In the genomic region with DNA sequence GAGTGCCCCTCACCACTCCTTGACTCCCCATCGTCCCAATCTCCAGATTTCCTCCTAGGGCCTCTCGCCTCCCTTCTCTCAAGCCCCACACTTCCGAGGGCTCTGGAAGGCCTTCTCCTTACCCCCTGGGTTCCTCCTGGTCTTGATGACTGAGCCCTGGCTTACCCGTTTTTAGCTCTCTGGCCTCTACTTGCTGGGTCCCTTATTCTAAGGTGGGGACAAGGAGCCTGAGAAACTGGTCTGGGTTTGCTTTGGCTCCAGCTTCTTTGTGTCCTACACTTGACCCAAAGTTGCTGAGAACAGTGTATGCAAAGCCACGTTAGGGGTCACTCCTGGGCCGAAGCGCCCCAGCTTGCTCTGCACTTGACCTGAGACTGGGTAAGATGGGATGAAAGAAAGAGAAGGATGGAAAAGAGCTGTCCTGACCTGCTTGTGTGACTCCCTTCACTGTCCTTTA, we compare ENCODE assay signal across 8 cellular contexts. TPM values are rescaled to one million over a fixed set of nuclear protein-coding genes. Genes with fewer than 3 reads are reported as not detected.
A peak's percentile ranks its signal among the peaks of the same experiment; 100 is the strongest.
DNase-seq lines count a peak whose midpoint lies in the region; ATAC-seq and TF ChIP-seq lines count a peak whose summit lies in the region.

No MANE protein-coding gene starts in this region.

- intact Hi-C loops in Calu3 (cut with micrococcal nuclease; ENCODE audit: unreplicated experiment), result no loop called here
- intact Hi-C loops in PC-3 (cut with micrococcal nuclease), result no loop called here
- intact Hi-C loops in tibial artery (cut with DNase I; ENCODE audit: low total_unique reads), result no loop called here

- H3K4me3 ChIP-seq in PC-3 (ENCODE audit: low read length), result peak overlapping the region; percentile 76
- H3K4me3 ChIP-seq in liver (ENCODE audit: low read depth in 1 of 3, low read length in 3 of 3), result peak overlapping the region; percentile 85 to 96 (median 87)
- peak overlapping the region; percentile 90 to 93 for H3K4me3 ChIP-seq in tibial artery

- CTCF ChIA-PET in Calu3 (lab: Charles Lee), result interaction anchor here (0.6 to 1.8 kb wide), 5 partner anchors 8 to 363 kb away, joined by 3 to 6 read pairs (median 3); no protein-coding TSS in a partner anchor
- CTCF ChIA-PET in PC-3 (lab: Charles Lee), result no interaction called here

- peaks cover 58% of the 10 kb centered on the region for H3K79me2 ChIP-seq in PC-3 (ENCODE audit: low read length)

- H3K27ac ChIP-seq in PC-3 (ENCODE audit: low read length) (no peak overlapping the region), liver (ENCODE audit: low read depth in 1 of 2, low read length in 2 of 2) (peak overlapping the region; percentile 50 to 63), tibial artery (peak overlapping the region; percentile 83 to 91)

- H3K4me1 ChIP-seq in PC-3 (ENCODE audit: insufficient read depth, low read length) (0 out of 2 replicates have a peak, but pooled peaks cover 5% of the 10 kb centered on the region), liver (ENCODE audit: control insufficient read depth in 4 of 4, insufficient read depth in 4 of 4, low read length in 3 of 4) (peaks cover 2 to 16% (median 10%) of the 10 kb centered on the region in 4 donors), tibial artery (peaks cover 0 to 13% (median 11%) of the 10 kb centered on the region in 4 donors)

- no peak for TF ChIP-seq CTCF in Calu3 (IDR thresholded peaks at IDR 0.05; ENCODE audit: unreplicated experiment)
- no peak for TF ChIP-seq CTCF in PC-3 (conservative IDR thresholded peaks at IDR 0.05; ENCODE audit: low read depth, low read length)
- no peak for TF ChIP-seq CTCF in liver (IDR thresholded peaks at IDR 0.05; ENCODE audit: low read depth, low read length, missing input control)
- no peak for TF ChIP-seq CTCF in tibial artery (IDR thresholded peaks at IDR 0.05)

- H4K20me1 ChIP-seq in PC-3 (ENCODE audit: low read length), result no peaks in the 10 kb centered on the region

- peak overlapping the region; percentile 90 for H2AFZ ChIP-seq in PC-3 (ENCODE audit: low read length)

- no peaks in the 10 kb centered on the region for H3K27me3 Mint-ChIP-seq in Calu3 (ENCODE audit: unreplicated experiment)
- H3K27me3 Mint-ChIP-seq in central memory CD8-positive, alpha-beta T cell, result no peaks in the 10 kb centered on the region

- peak overlapping the region; percentile 98 for H3K4me2 ChIP-seq in PC-3 (ENCODE audit: low read length)

- POLR2A ChIA-PET in PC-3 (lab: Charles Lee; ENCODE audit: unreplicated experiment), result interaction anchor here (0.6 kb wide), 1 partner anchor 18 kb away, joined by 6 read pairs; no protein-coding TSS in a partner anchor

- H3K9me3 Mint-ChIP-seq in Calu3 (ENCODE audit: low read depth, unreplicated experiment), result no peaks in the 10 kb centered on the region
- no peaks in the 10 kb centered on the region for H3K9me3 Mint-ChIP-seq in central memory CD8-positive, alpha-beta T cell

- H3K27ac Mint-ChIP-seq in Calu3 (ENCODE audit: unreplicated experiment), result peak overlapping the region; percentile 37
- H3K27ac Mint-ChIP-seq in central memory CD8-positive, alpha-beta T cell (ENCODE audit: low read depth), result peak overlapping the region; percentile 98

- DNase-seq in Calu3, result peak; percentile 11
- DNase-seq in PC-3, result peak; percentile 25
- DNase-seq in central memory CD8-positive, alpha-beta T cell (ENCODE audit: low spot score in 2 of 2), result peak in 1 of 2 donors; percentile 15
- no peak for DNase-seq in tibial artery
- DNase-seq in iPS-NIHi7 (ENCODE audit: extremely low spot score), result no peak

- no peak for TF ChIP-seq RAD21 in liver (IDR thresholded peaks at IDR 0.05)

- H3K9me2 ChIP-seq in PC-3 (replicated peaks; ENCODE audit: low read length), result no peaks in the 10 kb centered on the region

- peak; percentile 20 for ATAC-seq in GM21619 (IDR thresholded peaks at IDR 0.05; ENCODE audit: unreplicated experiment)
- ATAC-seq in PC-3, result peak; percentile 20
- ATAC-seq in central memory CD8-positive, alpha-beta T cell (replicated peaks; ENCODE audit: extremely low read depth, poor library complexity, severe bottlenecking), result peak; percentile 29
- ATAC-seq in HG03469 (IDR thresholded peaks at IDR 0.05; ENCODE audit: unreplicated experiment), result no peak

- H3K4me3 Mint-ChIP-seq in Calu3 (ENCODE audit: low read depth, unreplicated experiment), result peak overlapping the region; percentile 88
- peak overlapping the region; percentile 99 for H3K4me3 Mint-ChIP-seq in central memory CD8-positive, alpha-beta T cell

- H3K9ac ChIP-seq in PC-3 (ENCODE audit: low read length) (peak overlapping the region; percentile 96), liver (ENCODE audit: low read depth in 1 of 2, low read length in 2 of 2) (peak overlapping the region; percentile 34 to 61)

- H3K4me1 Mint-ChIP-seq in Calu3 (ENCODE audit: low read depth, unreplicated experiment), result peaks cover 23% of the 10 kb centered on the region
- peaks cover 40% of the 10 kb centered on the region for H3K4me1 Mint-ChIP-seq in central memory CD8-positive, alpha-beta T cell

- H3K9me3 ChIP-seq in PC-3 (ENCODE audit: low read length), result no peaks in the 10 kb centered on the region
- H3K9me3 ChIP-seq in liver (ENCODE audit: control insufficient read depth in 4 of 4, low read length in 3 of 4), result no peaks in the 10 kb centered on the region
- H3K9me3 ChIP-seq in tibial artery, result no peaks in the 10 kb centered on the region

- H3K27me3 ChIP-seq in PC-3 (ENCODE audit: low read length) (no peaks in the 10 kb centered on the region), liver (ENCODE audit: control insufficient read depth in 4 of 4, insufficient read depth in 4 of 4, low read length in 3 of 4) (no peaks in the 10 kb centered on the region), tibial artery (no peaks in the 10 kb centered on the region)

- H3K36me3 ChIP-seq in PC-3 (ENCODE audit: low read depth, low read length) (peaks cover 7% of the 10 kb centered on the region; the same call in 1 of the 2 replicates), liver (ENCODE audit: control insufficient read depth in 4 of 4, insufficient read depth in 3 of 4, low read depth in 1 of 4, low read length in 3 of 4) (peaks cover 0 to 1% (median 0%) of the 10 kb centered on the region in 4 donors), tibial artery (peaks cover 0 to 6% (median 0%) of the 10 kb centered on the region in 3 donors)

- 26% methylated on average over 7 of the region's 7 CpGs for WGBS in liver

- no TSS peak for BruUV-seq in Calu3 (replicated peaks; lab: Mats Ljungman, UMichigan)
- BruUV-seq in PC-3 (replicated peaks; lab: Mats Ljungman, UMichigan), result no TSS peak

- H3K36me3 Mint-ChIP-seq in Calu3 (ENCODE audit: insufficient read depth, unreplicated experiment), result peaks cover 21% of the 10 kb centered on the region
- H3K36me3 Mint-ChIP-seq in central memory CD8-positive, alpha-beta T cell (ENCODE audit: insufficient read depth), result peaks cover 31% of the 10 kb centered on the region

- no peaks in the 10 kb centered on the region for H3F3A ChIP-seq in PC-3 (ENCODE audit: low read length, unreplicated experiment)

TF ChIP-seq in liver, 16 proteins besides CTCF, POLR2A, EP300 and RAD21:
- TF ChIP-seq, protein P1, sequence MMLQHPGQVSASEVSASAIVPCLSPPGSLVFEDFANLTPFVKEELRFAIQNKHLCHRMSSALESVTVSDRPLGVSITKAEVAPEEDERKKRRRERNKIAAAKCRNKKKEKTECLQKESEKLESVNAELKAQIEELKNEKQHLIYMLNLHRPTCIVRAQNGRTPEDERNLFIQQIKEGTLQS (IDR thresholded peaks at IDR 0.05), result no peak
- TF ChIP-seq HNF4A (conservative IDR thresholded peaks at IDR 0.05) (no peak), GABPA (IDR thresholded peaks at IDR 0.05 in 1 of 2, conservative IDR thresholded peaks at IDR 0.05 in 1 of 2) (no peak), EGR1 (IDR thresholded peaks at IDR 0.05; ENCODE audit: low read depth in 2 of 2) (no peak), SP1 (IDR thresholded peaks at IDR 0.05) (no peak), HNF4G (IDR thresholded peaks at IDR 0.05) (no peak), YY1 (IDR thresholded peaks at IDR 0.05) (no peak), TAF1 (conservative IDR thresholded peaks at IDR 0.05) (no peak), FOXA1 (IDR thresholded peaks at IDR 0.05) (no peak), RXRA (IDR thresholded peaks at IDR 0.05) (no peak), NR2F2 (IDR thresholded peaks at IDR 0.05) (no peak)
- TF ChIP-seq, protein P2, sequence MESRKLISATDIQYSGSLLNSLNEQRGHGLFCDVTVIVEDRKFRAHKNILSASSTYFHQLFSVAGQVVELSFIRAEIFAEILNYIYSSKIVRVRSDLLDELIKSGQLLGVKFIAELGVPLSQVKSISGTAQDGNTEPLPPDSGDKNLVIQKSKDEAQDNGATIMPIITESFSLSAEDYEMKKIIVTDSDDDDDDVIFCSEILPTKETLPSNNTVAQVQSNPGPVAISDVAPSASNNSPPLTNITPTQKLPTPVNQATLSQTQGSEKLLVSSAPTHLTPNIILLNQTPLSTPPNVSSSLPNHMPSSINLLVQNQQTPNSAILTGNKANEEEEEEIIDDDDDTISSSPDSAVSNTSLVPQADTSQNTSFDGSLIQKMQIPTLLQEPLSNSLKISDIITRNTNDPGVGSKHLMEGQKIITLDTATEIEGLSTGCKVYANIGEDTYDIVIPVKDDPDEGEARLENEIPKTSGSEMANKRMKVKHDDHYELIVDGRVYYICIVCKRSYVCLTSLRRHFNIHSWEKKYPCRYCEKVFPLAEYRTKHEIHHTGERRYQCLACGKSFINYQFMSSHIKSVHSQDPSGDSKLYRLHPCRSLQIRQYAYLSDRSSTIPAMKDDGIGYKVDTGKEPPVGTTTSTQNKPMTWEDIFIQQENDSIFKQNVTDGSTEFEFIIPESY (IDR thresholded peaks at IDR 0.05), result no peak
- TF ChIP-seq, protein P3, sequence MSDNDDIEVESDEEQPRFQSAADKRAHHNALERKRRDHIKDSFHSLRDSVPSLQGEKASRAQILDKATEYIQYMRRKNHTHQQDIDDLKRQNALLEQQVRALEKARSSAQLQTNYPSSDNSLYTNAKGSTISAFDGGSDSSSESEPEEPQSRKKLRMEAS (IDR thresholded peaks at IDR 0.05), result no peak
TF ChIP-seq in liver: peak in this region for 0.

RNA-seq across cellular contexts. Expression of a gene that starts 0.8 kb away (rescaled TPM):
- 29.4 and 31.2 TPM in 2 replicates for total RNA-seq in Calu3 (2022)
- total RNA-seq in PC-3 (2014; rRNA removed), result 33.9 and 38.9 TPM in 2 replicates
- 10 to 100 TPM in 1 of 2 donors, 1 to 10 TPM in 1; 8.8 to 11.0 TPM for total RNA-seq in liver
- polyA plus RNA-seq in liver, result 1 to 10 TPM; 3.7 to 3.9 TPM

RNA-seq across cellular contexts. Expression of a gene that starts 16.7 kb away (rescaled TPM):
- total RNA-seq in Calu3 (2022), result 51.3 and 59.0 TPM in 2 replicates
- 20.7 and 24.7 TPM in 2 replicates for total RNA-seq in PC-3 (2014; rRNA removed)
- total RNA-seq in liver, result 10 to 100 TPM; 16.3 to 26.0 TPM
- polyA plus RNA-seq in liver, result 1 to 10 TPM; 5.9 to 7.1 TPM

Comparison
In these comparisons a context has a peak if more than half of its experiments do, and no peak if none do; other contexts are left out.
1. DNase-seq: peak in Calu3 (single experiment) and PC-3 (single experiment); none in tibial artery (0 of 2) and iPS-NIHi7 (single experiment).
2. Peak in every context shown above with its lines, with median percentiles within 50 percentile points of each other: H3K4me3 ChIP-seq.